Comparison of ENCODE assay signal across 18 cellular contexts in the genomic region with DNA sequence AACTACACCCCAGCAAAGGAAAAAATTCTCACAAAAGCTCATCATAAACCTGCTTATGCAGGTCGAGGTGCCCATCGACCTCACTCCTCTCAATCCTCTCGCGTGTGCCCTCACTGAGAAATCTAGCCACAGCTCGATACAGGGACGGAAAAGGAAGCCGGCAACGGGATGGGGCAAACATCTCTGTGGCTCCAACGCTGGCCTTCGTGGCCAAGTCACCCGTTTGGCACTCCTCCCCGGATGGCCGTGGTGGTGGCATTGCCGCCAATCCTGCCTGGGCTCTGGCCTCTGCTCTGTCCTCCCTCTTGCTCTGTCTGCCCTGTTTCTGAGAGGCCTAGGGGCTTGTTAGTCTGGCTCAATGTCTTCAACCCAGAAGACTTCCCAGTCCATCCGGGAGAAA. TPM values are rescaled to one million over a fixed set of nuclear protein-coding genes. Genes with fewer than 3 reads are reported as not detected.
DNase-seq lines count a peak whose midpoint lies in the region; ATAC-seq and TF ChIP-seq lines count a peak whose summit lies in the region.
"Had no signal": no experiment of that assay in that cellular context is flagged by ENCODE, and none has a peak within 500 bp of the region (broad histone marks: within the 10 kb centered on the region; RNA-seq: fewer than 3 reads in every experiment).

No MANE protein-coding gene starts in this region.

- peaks cover 3% of the 10 kb centered on the region for H3K36me3 ChIP-seq in endodermal cell (ENCODE audit: control insufficient read depth, insufficient read depth, low read length)
- H3K36me3 ChIP-seq in neural progenitor cell: no peaks in the 10 kb centered on the region
- H3K36me3 ChIP-seq in heart right ventricle: no peaks in the 10 kb centered on the region

- ATAC-seq in HG02840 (IDR thresholded peaks at IDR 0.05; ENCODE audit: low FRiP score, unreplicated experiment) (no peak), heart right ventricle (no peak)
- ATAC-seq: HCT116 had no signal

- H3K27ac Mint-ChIP-seq in endodermal cell (no peak overlapping the region), mesothelial cell of epicardium (no peak overlapping the region), neural progenitor cell (no peak overlapping the region)
- H3K27ac Mint-ChIP-seq: CD14-positive monocyte; CD4-positive, alpha-beta memory T cell; HFFc6 had no signal

- H3K4me3 Mint-ChIP-seq in endodermal cell (peak overlapping the region; percentile 75), mesothelial cell of epicardium (peak overlapping the region; percentile 36), neural progenitor cell (peak overlapping the region; percentile 72)
- H3K4me3 Mint-ChIP-seq: CD14-positive monocyte; CD4-positive, alpha-beta memory T cell; HFFc6 had no signal

- no peaks in the 10 kb centered on the region for H3K27me3 ChIP-seq in endodermal cell (ENCODE audit: control insufficient read depth, insufficient read depth, low read length, poor library complexity, severe bottlenecking)
- H3K27me3 ChIP-seq in neural progenitor cell: no peaks in the 10 kb centered on the region
- no peaks in the 10 kb centered on the region for H3K27me3 ChIP-seq in heart right ventricle

- H3K27ac ChIP-seq in endodermal cell (ENCODE audit: low read depth, low read length) (no peak overlapping the region), neural progenitor cell (no peak overlapping the region), heart right ventricle (no peak overlapping the region)
- H3K27ac ChIP-seq: BLaER1, HL-60 had no signal

- no peaks in the 10 kb centered on the region for H4K20me1 ChIP-seq in neural progenitor cell (ENCODE audit: low read depth)
- H4K20me1 ChIP-seq: BLaER1 had no signal

- WGBS in endodermal cell (ENCODE audit: insufficient coverage in 1 of 2, insufficient read length in 1 of 2), 2 experiments: 95 to 97% methylated on average over 10 to 15 of the region's 15 CpGs
- WGBS in heart right ventricle, 2 donors: 97% methylated on average over 15 of the region's 15 CpGs

- peaks cover 8% of the 10 kb centered on the region for H3K27me3 Mint-ChIP-seq in endodermal cell (ENCODE audit: insufficient read depth)
- H3K27me3 Mint-ChIP-seq in mesothelial cell of epicardium (ENCODE audit: low read depth): no peaks in the 10 kb centered on the region
- peaks cover 6% of the 10 kb centered on the region for H3K27me3 Mint-ChIP-seq in neural progenitor cell (ENCODE audit: insufficient read depth, low read depth)

- no peak for TF ChIP-seq CTCF in endodermal cell (conservative IDR thresholded peaks at IDR 0.05)
- no peak for TF ChIP-seq CTCF in mesothelial cell of epicardium (IDR thresholded peaks at IDR 0.05; ENCODE audit: unreplicated experiment)
- no peak for TF ChIP-seq CTCF in neural progenitor cell (IDR thresholded peaks at IDR 0.05)
- TF ChIP-seq CTCF in heart right ventricle (IDR thresholded peaks at IDR 0.05): no peak

- no peak for DNase-seq in endodermal cell
- no peak for DNase-seq in mesothelial cell of epicardium (ENCODE audit: low spot score in 2 of 2, unreplicated experiment in 2 of 2)
- no peak for DNase-seq in neural progenitor cell (ENCODE audit: low spot score)
- DNase-seq in ureter (ENCODE audit: low spot score): peak; percentile 18
- DNase-seq in activated T-cell treated with anti-CD3 and anti-CD28 coated beads, Interleukin-2, amount 50 U/mL, for 48 hours: no peak
- DNase-seq in heart right ventricle: no peak
- DNase-seq: 8988T; CD4-positive, alpha-beta memory T cell; DMS153; DMS79; GDM1; GOT3; HFFc6 had no signal

- H3K4me1 Mint-ChIP-seq in endodermal cell: peaks cover 2% of the 10 kb centered on the region
- H3K4me1 Mint-ChIP-seq in mesothelial cell of epicardium: peaks cover 5% of the 10 kb centered on the region
- H3K4me1 Mint-ChIP-seq in neural progenitor cell: peaks cover 3% of the 10 kb centered on the region
- H3K4me1 Mint-ChIP-seq: CD14-positive monocyte; CD4-positive, alpha-beta memory T cell had no signal

- intact Hi-C loops in heart right ventricle (cut with DNase I): no loop called here

- H3K79me2 ChIP-seq in neural progenitor cell (ENCODE audit: low read depth): no peaks in the 10 kb centered on the region

- H3K9me3 ChIP-seq in endodermal cell (ENCODE audit: control insufficient read depth, low read length) (no peaks in the 10 kb centered on the region), neural progenitor cell (ENCODE audit: low read depth) (no peaks in the 10 kb centered on the region), heart right ventricle (peaks cover 0 to 18% (median 0%) of the 10 kb centered on the region in 11 donors)

- H3K4me1 ChIP-seq in endodermal cell (ENCODE audit: control insufficient read depth, insufficient read depth, low read length): no peaks in the 10 kb centered on the region
- no peaks in the 10 kb centered on the region for H3K4me1 ChIP-seq in neural progenitor cell
- H3K4me1 ChIP-seq in heart right ventricle: peaks cover 0 to 4% (median 0%) of the 10 kb centered on the region in 9 donors
- H3K4me1 ChIP-seq: BLaER1 had no signal

- H3K9me3 Mint-ChIP-seq in endodermal cell (peaks cover 16% of the 10 kb centered on the region), mesothelial cell of epicardium (peaks cover 26% of the 10 kb centered on the region), neural progenitor cell (peaks cover 43% of the 10 kb centered on the region)

- H3K36me3 Mint-ChIP-seq in endodermal cell (ENCODE audit: low read depth) (peaks cover 22% of the 10 kb centered on the region), mesothelial cell of epicardium (peaks cover 29% of the 10 kb centered on the region), neural progenitor cell (peaks cover 16% of the 10 kb centered on the region)
- H3K36me3 Mint-ChIP-seq: CD14-positive monocyte had no signal

- no peaks in the 10 kb centered on the region for H3F3A ChIP-seq in neural progenitor cell (ENCODE audit: low read depth)

- no peak overlapping the region for H3K4me2 ChIP-seq in neural progenitor cell

- H2AFZ ChIP-seq in neural progenitor cell (replicated peaks): no peak overlapping the region

- no peak overlapping the region for H3K4me3 ChIP-seq in endodermal cell (ENCODE audit: low read length)
- no peak overlapping the region for H3K4me3 ChIP-seq in neural progenitor cell
- no peak overlapping the region for H3K4me3 ChIP-seq in heart right ventricle

- no peak overlapping the region for H3K9ac ChIP-seq in endodermal cell (ENCODE audit: extremely low read depth, low read length, poor library complexity, severe bottlenecking)
- no peak overlapping the region for H3K9ac ChIP-seq in neural progenitor cell
- H3K9ac ChIP-seq: BLaER1 had no signal

RNA-seq across cellular contexts. Expression of a gene that starts 41.2 kb away (rescaled TPM):
- total RNA-seq in endodermal cell (100 to 1,000 TPM; 105 to 128 TPM), mesothelial cell of epicardium (126 to 132 TPM (median 131 TPM) in 3 replicates), neural progenitor cell (ENCODE audit: low replicate concordance) (167 and 282 TPM in 2 replicates), ureter (70.3 TPM), heart right ventricle (10 to 100 TPM; 25.7 to 42.1 (median 32.6) TPM)
- polyA plus RNA-seq in endodermal cell (2013, experiment 1 of 2): 101 TPM
- 102 TPM for polyA plus RNA-seq in endodermal cell (2013, experiment 2 of 2)
- polyA plus RNA-seq in heart right ventricle: 10 to 100 TPM; 20.1 to 27.3 TPM

RNA-seq across cellular contexts. Expression of a gene that starts 41.6 kb away (rescaled TPM):
- 1 to 10 TPM; 1.6 to 2.7 TPM for total RNA-seq in endodermal cell
- polyA plus RNA-seq in endodermal cell (2013, experiment 1 of 2): 4.8 TPM
- polyA plus RNA-seq in endodermal cell (2013, experiment 2 of 2): 4.0 TPM
- 7.1 to 9.1 TPM (median 8.9 TPM) in 3 replicates for total RNA-seq in mesothelial cell of epicardium
- 3.1 and 6.2 TPM in 2 replicates for total RNA-seq in neural progenitor cell (ENCODE audit: low replicate concordance)
- 7.5 TPM for total RNA-seq in ureter
- total RNA-seq in heart right ventricle: 1 to 10 TPM; 2.6 to 5.1 (median 3.6) TPM
- 1 to 10 TPM; 2.2 to 3.3 TPM for polyA plus RNA-seq in heart right ventricle
